9 cellular contexts compared by ENCODE assay signal in the genomic region with DNA sequence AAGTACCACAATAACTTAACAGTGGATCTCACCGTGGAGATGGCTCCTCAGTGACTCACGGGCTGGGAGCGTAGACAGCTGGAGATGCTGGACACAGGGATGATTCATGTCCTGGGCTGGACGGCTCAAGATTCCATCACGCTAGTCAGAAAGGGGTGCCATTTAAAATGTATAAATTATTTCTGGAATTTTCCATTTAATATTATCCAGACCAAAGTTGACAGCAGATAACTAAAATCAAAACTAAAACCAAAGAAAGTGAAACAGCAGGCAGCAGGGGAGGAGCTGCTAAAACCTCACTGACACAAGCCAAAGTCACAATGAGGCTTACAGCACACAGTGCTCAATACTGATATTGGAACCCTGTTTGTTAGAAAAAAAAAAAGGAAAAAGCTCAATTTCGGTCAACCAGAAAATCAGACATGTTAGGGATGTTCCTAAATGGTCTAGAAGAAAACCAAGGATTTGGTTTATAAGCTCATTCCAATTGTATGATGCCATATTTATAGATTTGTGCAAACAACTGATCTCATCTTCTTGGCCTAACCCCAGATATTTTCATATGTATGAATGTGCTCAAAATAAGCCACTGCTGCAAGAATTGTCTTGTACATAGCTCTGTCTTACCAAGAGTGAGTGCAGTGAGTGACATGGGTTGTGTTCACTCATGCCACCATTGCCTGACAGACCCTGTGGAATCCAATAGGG.
DNase-seq lines count a peak whose midpoint lies in the region; ATAC-seq and TF ChIP-seq lines count a peak whose summit lies in the region.
"Had no signal": no experiment of that assay in that cellular context is flagged by ENCODE, and none has a peak within 500 bp of the region (broad histone marks: within the 10 kb centered on the region; RNA-seq: fewer than 3 reads in every experiment).

No MANE protein-coding gene starts in this region.

- H3K36me3 ChIP-seq in Peyer's patch (no peaks in the 10 kb centered on the region), psoas muscle (ENCODE audit: insufficient read depth in 1 of 2, low read depth in 1 of 2) (no peaks in the 10 kb centered on the region)
- H3K36me3 ChIP-seq: BLaER1 had no signal

- H3K4me3 ChIP-seq in Peyer's patch: peak overlapping the region; percentile 12 to 25 (median 22)
- H3K4me3 ChIP-seq in psoas muscle: peak overlapping the region; percentile 8
- H3K4me3 ChIP-seq: BLaER1 had no signal

- H3K27me3 ChIP-seq in Peyer's patch: no peaks in the 10 kb centered on the region
- H3K27me3 ChIP-seq in psoas muscle (ENCODE audit: insufficient read depth in 3 of 3, low read length in 2 of 3): no peaks in the 10 kb centered on the region
- H3K27me3 ChIP-seq: BLaER1 had no signal

- no peak for TF ChIP-seq POLR2A in Peyer's patch (IDR thresholded peaks at IDR 0.05)

- intact Hi-C loops in psoas muscle (cut with DNase I): loop anchor here in 1 of 2 donors (2.0 kb wide), 1 partner anchor 53 kb away; no protein-coding TSS in a partner anchor

- peak; percentile 0 for DNase-seq in NCI-H446 treated with DMSO at 0.1 percent for 48 hours (lab: John Stamatoyannopoulos, UW)
- no peak for DNase-seq in NCI-H446 (lab: John Stamatoyannopoulos, UW)
- DNase-seq in Peyer's patch: peak in 1 of 3 donors; percentile 48
- DNase-seq in epithelial cell of prostate (ENCODE audit: low read depth, low spot score): peak; percentile 71
- DNase-seq in psoas muscle: peak; percentile 77 to 83
- DNase-seq in DMS153 treated with DMSO at 0.1 percent for 48 hours (lab: John Stamatoyannopoulos, UW; ENCODE audit: unreplicated experiment): no peak
- no peak for DNase-seq in NOMO-1 treated with DMSO at 0.1 percent for 48 hours (lab: John Stamatoyannopoulos, UW; ENCODE audit: unreplicated experiment)

- ATAC-seq in HG02610 (IDR thresholded peaks at IDR 0.05; ENCODE audit: unreplicated experiment) (peak; percentile 78), psoas muscle (peak; percentile 91 to 96 (median 96))

- H3K27ac ChIP-seq in Peyer's patch: peak overlapping the region in 1 of 4 donors; percentile 16
- peak overlapping the region; percentile 97 for H3K27ac ChIP-seq in epithelial cell of prostate
- H3K27ac ChIP-seq in psoas muscle: peak overlapping the region; percentile 81
- H3K27ac ChIP-seq: BLaER1 had no signal

- no peaks in the 10 kb centered on the region for H3K9me3 ChIP-seq in Peyer's patch
- H3K9me3 ChIP-seq in psoas muscle: no peaks in the 10 kb centered on the region
- H3K9me3 ChIP-seq: BLaER1 had no signal

- TF ChIP-seq CTCF in Peyer's patch (IDR thresholded peaks at IDR 0.05): no peak
- TF ChIP-seq CTCF in psoas muscle (IDR thresholded peaks at IDR 0.05): no peak

- 18 to 40% (median 22%) methylated on average over 6 of the region's 6 CpGs for WGBS in psoas muscle, 3 donors

- H3K4me1 ChIP-seq in Peyer's patch (no peaks in the 10 kb centered on the region), psoas muscle (peaks cover 26% of the 10 kb centered on the region)

Comparison
In these comparisons a context has a peak if more than half of its experiments do, and no peak if none do; other contexts are left out.
1. DNase-seq: peak in NCI-H446 treated with DMSO at 0.1 percent for 48 hours (single experiment), epithelial cell of prostate (single experiment) and psoas muscle (2 of 2); none in NCI-H446 (0 of 2), DMS153 treated with DMSO at 0.1 percent for 48 hours (single experiment) and NOMO-1 treated with DMSO at 0.1 percent for 48 hours (single experiment).